In genomic region chr1:245216356-245217110, GRCh38 we compare ENCODE assay signal across 20 cellular contexts.
DNase-seq lines count a peak whose midpoint lies in the region; ATAC-seq and TF ChIP-seq lines count a peak whose summit lies in the region.
"Had no signal": no experiment of that assay in that cellular context is flagged by ENCODE, and none has a peak within 500 bp of the region (broad histone marks: within the 10 kb centered on the region; RNA-seq: fewer than 3 reads in every experiment).

No MANE protein-coding gene starts in this region.

- H3K27ac ChIP-seq in breast epithelium = peak overlapping the region; percentile 35 to 42
- H3K27ac ChIP-seq: BLaER1 treated with 17β-estradiol and CSF1 and Interleukin-3, amounts not matched to agents 10 nM and 100 nM; epithelial cell of prostate; psoas muscle; SJCRH30; thoracic aorta had no signal

- H3K4me1 ChIP-seq in breast epithelium = no peaks in the 10 kb centered on the region
- no peaks in the 10 kb centered on the region for H3K4me1 ChIP-seq in Caco-2
- H3K4me1 ChIP-seq: BLaER1 treated with 17β-estradiol and CSF1 and Interleukin-3, amounts not matched to agents 10 nM and 100 nM; psoas muscle had no signal

- H3K4me3 ChIP-seq in breast epithelium (no peak overlapping the region), lower leg skin (ENCODE audit: low read depth, poor library complexity, severe bottlenecking) (no peak overlapping the region), Caco-2 (ENCODE audit: low read depth, low read length) (no peak overlapping the region)
- H3K4me3 ChIP-seq: BLaER1 treated with 17β-estradiol and CSF1 and Interleukin-3, amounts not matched to agents 10 nM and 100 nM; psoas muscle; SJCRH30; thoracic aorta had no signal

- no peak overlapping the region for H3K4me3 Mint-ChIP-seq in MCF 10A (ENCODE audit: unreplicated experiment)
- no peak overlapping the region for H3K4me3 Mint-ChIP-seq in natural killer cell treated with Interleukin-12 subunit alpha and Interleukin-12 subunit beta and Interleukin-15 and Interleukin-18, amount 100 ng/mL, for 72 hours
- H3K4me3 Mint-ChIP-seq in Caco-2 (ENCODE audit: unreplicated experiment) = no peak overlapping the region
- H3K4me3 Mint-ChIP-seq: activated CD8-positive, alpha-beta T cell treated with anti-CD3 and anti-CD28 coated beads, Interleukin-2, amount 10 ng/mL, durations not matched to agents 7 days and 5 days; activated naive CD4-positive, alpha-beta T cell treated with anti-CD3 and anti-CD28 coated beads, Interleukin-2, amount 10 ng/mL, durations not matched to agents 7 days and 5 days; activated T-cell treated with anti-CD3 and anti-CD28 coated beads, Interleukin-2, amount 50 U/mL, for 4 hours had no signal

- H3K27me3 Mint-ChIP-seq in MCF 10A (ENCODE audit: insufficient read depth, unreplicated experiment) (no peaks in the 10 kb centered on the region), Caco-2 (ENCODE audit: insufficient read depth, unreplicated experiment) (no peaks in the 10 kb centered on the region)
- no peaks in the 10 kb centered on the region for H3K27me3 Mint-ChIP-seq in natural killer cell treated with Interleukin-12 subunit alpha and Interleukin-12 subunit beta and Interleukin-15 and Interleukin-18, amount 100 ng/mL, for 72 hours

- H3K36me3 ChIP-seq in breast epithelium = no peaks in the 10 kb centered on the region
- no peaks in the 10 kb centered on the region for H3K36me3 ChIP-seq in Caco-2 (ENCODE audit: control insufficient read depth, insufficient read depth, low read length)
- H3K36me3 ChIP-seq: BLaER1 treated with 17β-estradiol and CSF1 and Interleukin-3, amounts not matched to agents 10 nM and 100 nM; SJCRH30; thoracic aorta had no signal

- POLR2A ChIA-PET in MCF 10A (lab: Yijun Ruan, JAX) = interaction anchor here (1.3 kb wide), 1 partner anchor 14 kb away, joined by 3 read pairs; no protein-coding TSS in a partner anchor
- POLR2A ChIA-PET in Caco-2 (lab: Charles Lee) = no interaction called here

- intact Hi-C loops in breast epithelium (cut with DNase I; ENCODE audit: low total_unique reads) = no loop called here
- intact Hi-C loops in MCF 10A (cut with micrococcal nuclease) = no loop called here
- intact Hi-C loops in lower leg skin (cut with DNase I; ENCODE audit: low total_unique reads) = no loop called here
- intact Hi-C loops in Caco-2 (cut with micrococcal nuclease; ENCODE audit: unreplicated experiment) = no loop called here

- no peaks in the 10 kb centered on the region for H3K9me3 ChIP-seq in breast epithelium
- H3K9me3 ChIP-seq in Caco-2 = no peaks in the 10 kb centered on the region
- H3K9me3 ChIP-seq: SJCRH30, thoracic aorta had no signal

- no peaks in the 10 kb centered on the region for H3K4me1 Mint-ChIP-seq in MCF 10A (ENCODE audit: insufficient read depth, unreplicated experiment)
- H3K4me1 Mint-ChIP-seq in natural killer cell treated with Interleukin-12 subunit alpha and Interleukin-12 subunit beta and Interleukin-15 and Interleukin-18, amount 100 ng/mL, for 72 hours (ENCODE audit: low read depth in 2 of 2) = no peaks in the 10 kb centered on the region
- H3K4me1 Mint-ChIP-seq in Caco-2 (ENCODE audit: low read depth, unreplicated experiment) = no peaks in the 10 kb centered on the region
- H3K4me1 Mint-ChIP-seq: activated naive CD4-positive, alpha-beta T cell treated with anti-CD3 and anti-CD28 coated beads, Interleukin-2, amount 10 ng/mL, durations not matched to agents 7 days and 5 days had no signal

- TF ChIP-seq CTCF in breast epithelium (IDR thresholded peaks at IDR 0.05) (no peak), MCF 10A (IDR thresholded peaks at IDR 0.05; ENCODE audit: unreplicated experiment) (no peak), lower leg skin (IDR thresholded peaks at IDR 0.05) (no peak), Caco-2 (IDR thresholded peaks at IDR 0.05; ENCODE audit: insufficient read depth in 1 of 2, low read depth in 1 of 2, low read length in 1 of 2, severe bottlenecking in 1 of 2, unreplicated experiment in 1 of 2) (no peak)

- H3K9me3 Mint-ChIP-seq in MCF 10A (ENCODE audit: unreplicated experiment) (no peaks in the 10 kb centered on the region), Caco-2 (ENCODE audit: unreplicated experiment) (no peaks in the 10 kb centered on the region)
- no peaks in the 10 kb centered on the region for H3K9me3 Mint-ChIP-seq in natural killer cell treated with Interleukin-12 subunit alpha and Interleukin-12 subunit beta and Interleukin-15 and Interleukin-18, amount 100 ng/mL, for 72 hours
- H3K9me3 Mint-ChIP-seq: activated naive CD4-positive, alpha-beta T cell treated with anti-CD3 and anti-CD28 coated beads, Interleukin-2, amount 10 ng/mL, durations not matched to agents 7 days and 5 days; activated T-cell treated with anti-CD3 and anti-CD28 coated beads, Interleukin-2, amount 50 U/mL, for 4 hours had no signal

- H3K36me3 Mint-ChIP-seq in MCF 10A (ENCODE audit: insufficient read depth, unreplicated experiment) (no peaks in the 10 kb centered on the region), Caco-2 (ENCODE audit: insufficient read depth, unreplicated experiment) (no peaks in the 10 kb centered on the region)
- H3K36me3 Mint-ChIP-seq in natural killer cell treated with Interleukin-12 subunit alpha and Interleukin-12 subunit beta and Interleukin-15 and Interleukin-18, amount 100 ng/mL, for 72 hours = no peaks in the 10 kb centered on the region
- H3K36me3 Mint-ChIP-seq: activated naive CD4-positive, alpha-beta T cell treated with anti-CD3 and anti-CD28 coated beads, Interleukin-2, amount 10 ng/mL, durations not matched to agents 7 days and 5 days had no signal

- TF ChIP-seq POLR2A in breast epithelium (IDR thresholded peaks at IDR 0.05) (no peak), lower leg skin (IDR thresholded peaks at IDR 0.05) (no peak)

- CTCF ChIA-PET in MCF 10A (lab: Yijun Ruan, JAX) (interaction anchor here (0.5 to 1.2 kb wide), 4 partner anchors 63 to 531 kb away, joined by 3 to 8 read pairs (median 4); no protein-coding TSS in a partner anchor), Caco-2 (lab: Charles Lee) (no interaction called here)

- ATAC-seq in natural killer cell treated with Interleukin-12 subunit alpha and Interleukin-12 subunit beta and Interleukin-15 and Interleukin-18, amount 100 ng/mL, for 72 hours = no peak
- ATAC-seq: activated CD8-positive, alpha-beta T cell treated with anti-CD3 and anti-CD28 coated beads, Interleukin-2, amount 10 ng/mL, durations not matched to agents 7 days and 5 days; activated T-cell treated with anti-CD3 and anti-CD28 coated beads, Interleukin-2, amount 50 U/mL, for 4 hours; psoas muscle had no signal

- H3K27ac Mint-ChIP-seq in MCF 10A (ENCODE audit: low read depth, unreplicated experiment) (no peak overlapping the region), Caco-2 (ENCODE audit: unreplicated experiment) (no peak overlapping the region)
- no peak overlapping the region for H3K27ac Mint-ChIP-seq in natural killer cell treated with Interleukin-12 subunit alpha and Interleukin-12 subunit beta and Interleukin-15 and Interleukin-18, amount 100 ng/mL, for 72 hours
- H3K27ac Mint-ChIP-seq: activated CD8-positive, alpha-beta T cell treated with anti-CD3 and anti-CD28 coated beads, Interleukin-2, amount 10 ng/mL, durations not matched to agents 7 days and 5 days; activated naive CD4-positive, alpha-beta T cell treated with anti-CD3 and anti-CD28 coated beads, Interleukin-2, amount 10 ng/mL, durations not matched to agents 7 days and 5 days had no signal

- DNase-seq in breast epithelium (ENCODE audit: low spot score in 2 of 2) (no peak), MCF 10A (ENCODE audit: unreplicated experiment) (no peak), cerebellum (ENCODE audit: low spot score) (peak; percentile 24), medulla oblongata (ENCODE audit: extremely low spot score) (peak; percentile 15), lower leg skin (ENCODE audit: low spot score in 2 of 2) (no peak), Caco-2 (no peak)
- DNase-seq in stimulated activated CD4-positive, alpha-beta T cell treated with anti-CD3 and anti-CD28 coated beads, Interleukin-4, amount 100 ng/mL, for 4 hours = no peak
- DNase-seq in natural killer cell treated with Interleukin-12 subunit alpha and Interleukin-12 subunit beta and Interleukin-15 and Interleukin-18, amount 100 ng/mL, for 72 hours (ENCODE audit: low spot score) = no peak
- DNase-seq: activated CD8-positive, alpha-beta T cell treated with anti-CD3 and anti-CD28 coated beads, Interleukin-2, amount 10 ng/mL, durations not matched to agents 7 days and 5 days; activated naive CD4-positive, alpha-beta T cell treated with anti-CD3 and anti-CD28 coated beads, Interleukin-2, amount 10 ng/mL, durations not matched to agents 7 days and 5 days; activated T-cell treated with anti-CD3 and anti-CD28 coated beads, Interleukin-2, amount 50 U/mL, for 4 hours; cortex of kidney; NCI-H1694 treated with DMSO at 0.1 percent for 48 hours; NCI-H510A; psoas muscle; T-helper 9 cell had no signal

- H3K27me3 ChIP-seq in breast epithelium (no peaks in the 10 kb centered on the region), Caco-2 (replicated peaks; ENCODE audit: control insufficient read depth, insufficient read depth, low read length) (no peaks in the 10 kb centered on the region)
- H3K27me3 ChIP-seq: SJCRH30 had no signal

- WGBS in lower leg skin, 2 donors = 49 to 54% methylated on average over 11 of the region's 11 CpGs

- BruUV-seq in MCF 10A (replicated peaks; lab: Mats Ljungman, UMichigan) (no TSS peak), Caco-2 (replicated peaks; lab: Mats Ljungman, UMichigan) (no TSS peak)

Comparison
In these comparisons a context has a peak if more than half of its experiments do, and no peak if none do; other contexts are left out.
1. DNase-seq: peak in cerebellum (single experiment) and medulla oblongata (single experiment); none in breast epithelium (0 of 2), MCF 10A (single experiment), lower leg skin (0 of 2), stimulated activated CD4-positive, alpha-beta T cell treated with anti-CD3 and anti-CD28 coated beads, Interleukin-4, amount 100 ng/mL, for 4 hours (0 of 2), natural killer cell treated with Interleukin-12 subunit alpha and Interleukin-12 subunit beta and Interleukin-15 and Interleukin-18, amount 100 ng/mL, for 72 hours (single experiment) and Caco-2 (0 of 2).